ENCODE assay signal across 16 cellular contexts in the genomic region with DNA sequence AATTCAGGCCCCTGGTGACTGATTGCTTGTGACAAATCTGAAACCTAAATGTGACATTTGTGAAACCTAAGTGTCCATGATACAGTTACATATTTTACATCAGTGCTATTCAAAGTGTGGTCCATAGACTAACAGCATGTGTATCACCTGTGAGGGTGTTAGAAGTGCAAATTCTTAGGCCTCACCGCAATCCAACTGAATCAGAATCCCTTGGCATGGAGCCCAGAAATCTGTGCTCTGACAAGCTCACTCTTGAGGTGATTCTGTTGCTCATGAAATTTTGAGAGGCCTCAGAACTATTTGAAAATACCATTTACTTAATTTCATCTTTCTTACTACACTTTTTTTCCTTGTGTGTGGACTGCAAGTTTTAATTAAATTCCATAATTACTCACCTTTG.
DNase-seq lines count a peak whose midpoint lies in the region; ATAC-seq, FAIRE-seq and TF ChIP-seq lines count a peak whose summit lies in the region.
"Had no signal": no experiment of that assay in that cellular context is flagged by ENCODE, and none has a peak within 500 bp of the region (broad histone marks: within the 10 kb centered on the region; RNA-seq: fewer than 3 reads in every experiment).

No MANE protein-coding gene starts in this region.

- no peak for ATAC-seq in lower lobe of right lung
- ATAC-seq: A549; activated CD4-positive, alpha-beta T cell treated with anti-CD3 and anti-CD28 coated beads for 36 hours; activated T-helper 17 cell treated with anti-CD3 and anti-CD28 coated beads, Interleukin-2, amount 50 U/mL, for 72 hours had no signal

- H3K9me3 ChIP-seq in lower lobe of right lung: no peaks in the 10 kb centered on the region
- H3K9me3 ChIP-seq: A549, SK-N-SH had no signal

- TF ChIP-seq CTCF in bronchial epithelial cell (IDR thresholded peaks at IDR 0.05; ENCODE audit: insufficient read depth, low read length, severe bottlenecking) (no peak), GM13976 (IDR thresholded peaks at IDR 0.05; ENCODE audit: borderline replicate concordance, control extremely low read depth, extremely low read depth, insufficient read depth, missing control alignments) (no peak), lower lobe of right lung (IDR thresholded peaks at IDR 0.05) (no peak)

- H3K4me3 ChIP-seq in bronchial epithelial cell (ENCODE audit: low read depth, low read length) (no peak overlapping the region), skeletal muscle cell (ENCODE audit: low read depth, low read length) (no peak overlapping the region), lower lobe of right lung (no peak overlapping the region)
- H3K4me3 ChIP-seq: A549 had no signal

- no peaks in the 10 kb centered on the region for H3K4me1 ChIP-seq in lower lobe of right lung
- H3K4me1 ChIP-seq: A549 had no signal

- peak; percentile 57 for DNase-seq in NCI-H1436 (lab: John Stamatoyannopoulos, UW)
- no peak for DNase-seq in NCI-H1436 treated with DMSO at 0.1 percent for 48 hours (lab: John Stamatoyannopoulos, UW)
- peak; percentile 19 for DNase-seq in NCI-H2107 treated with DMSO at 0.1 percent for 48 hours (lab: John Stamatoyannopoulos, UW; ENCODE audit: unreplicated experiment)
- peak; percentile 98 for DNase-seq in bronchial epithelial cell (ENCODE audit: low read depth)
- peak; percentile 63 for DNase-seq in skeletal muscle cell (ENCODE audit: low read depth)
- no peak for DNase-seq in GM13976 (ENCODE audit: low spot score)
- DNase-seq in lower lobe of right lung: no peak
- no peak for DNase-seq in activated CD4-positive, alpha-beta T cell treated with anti-CD3 and anti-CD28 coated beads, Interleukin-2, amount 50 U/mL, for 1 hour
- DNase-seq: activated CD4-positive, alpha-beta T cell treated with anti-CD3 and anti-CD28 coated beads for 36 hours; foreskin melanocyte; NCI-H146; SK-N-SH; stimulated activated naive CD4-positive, alpha-beta T cell had no signal

- intact Hi-C loops in lower lobe of right lung (cut with DNase I): no loop called here

- H3K27ac ChIP-seq in lower lobe of right lung: no peak overlapping the region
- H3K27ac ChIP-seq: A549 had no signal

- H3K27me3 ChIP-seq in bronchial epithelial cell (ENCODE audit: control insufficient read depth, insufficient read depth, low read length): no peaks in the 10 kb centered on the region
- H3K27me3 ChIP-seq in lower lobe of right lung (ENCODE audit: low read depth): no peaks in the 10 kb centered on the region

- in situ Hi-C loops in GM13976 (cut with MboI; ENCODE audit: low sequenced_read_pairs, unreplicated experiment): no loop called here

- FAIRE-seq in bronchial epithelial cell (lab: Jason Lieb, UNC): no peak
- FAIRE-seq: A549, G401.6 had no signal

- no peaks in the 10 kb centered on the region for H3K36me3 ChIP-seq in bronchial epithelial cell (ENCODE audit: control insufficient read depth, insufficient read depth, low read length)
- no peaks in the 10 kb centered on the region for H3K36me3 ChIP-seq in lower lobe of right lung

Comparison
In these comparisons a context has a peak if more than half of its experiments do, and no peak if none do; other contexts are left out.
1. DNase-seq: peak in NCI-H1436 (single experiment), NCI-H2107 treated with DMSO at 0.1 percent for 48 hours (single experiment), bronchial epithelial cell (single experiment) and skeletal muscle cell (single experiment); none in NCI-H1436 treated with DMSO at 0.1 percent for 48 hours (single experiment), GM13976 (single experiment), lower lobe of right lung (single experiment) and activated CD4-positive, alpha-beta T cell treated with anti-CD3 and anti-CD28 coated beads, Interleukin-2, amount 50 U/mL, for 1 hour (single experiment).